Comparison of ENCODE assay signal across 7 cellular contexts in the genomic region with DNA sequence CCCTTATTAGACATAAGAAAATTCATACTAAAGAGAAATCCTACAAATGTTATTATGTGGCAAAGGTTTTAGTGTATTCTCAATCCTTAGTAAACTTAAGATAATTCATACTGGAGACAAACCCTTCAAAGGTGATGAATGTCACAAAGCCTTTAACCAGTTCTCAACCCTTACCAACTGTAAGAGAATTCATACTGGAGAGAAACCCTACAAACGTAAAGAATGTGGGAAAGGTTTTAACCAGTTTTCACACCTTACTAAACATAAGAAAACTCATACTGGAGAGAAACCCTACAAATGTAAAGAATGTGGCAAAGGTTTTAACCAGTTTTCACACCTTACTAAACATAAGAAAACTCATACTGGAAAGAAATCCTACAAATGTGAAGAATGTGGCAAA.
"Had no signal": no experiment of that assay in that cellular context is flagged by ENCODE, and none has a peak within 500 bp of the region (broad histone marks: within the 10 kb centered on the region; RNA-seq: fewer than 3 reads in every experiment).

No MANE protein-coding gene starts in this region.

- H3K9ac ChIP-seq: KMS-11 had no signal

- H3K4me2 ChIP-seq: KMS-11 had no signal

- DNase-seq: IMR-90, KBM-7, KG1 had no signal

- ATAC-seq: HepG2 had no signal

- FAIRE-seq: HepG2, HTR-8/SVneo had no signal

- H3K27ac ChIP-seq: HL-60, KMS-11 had no signal
